ENCODE assay signal across 1 cellular context in the genomic region with DNA sequence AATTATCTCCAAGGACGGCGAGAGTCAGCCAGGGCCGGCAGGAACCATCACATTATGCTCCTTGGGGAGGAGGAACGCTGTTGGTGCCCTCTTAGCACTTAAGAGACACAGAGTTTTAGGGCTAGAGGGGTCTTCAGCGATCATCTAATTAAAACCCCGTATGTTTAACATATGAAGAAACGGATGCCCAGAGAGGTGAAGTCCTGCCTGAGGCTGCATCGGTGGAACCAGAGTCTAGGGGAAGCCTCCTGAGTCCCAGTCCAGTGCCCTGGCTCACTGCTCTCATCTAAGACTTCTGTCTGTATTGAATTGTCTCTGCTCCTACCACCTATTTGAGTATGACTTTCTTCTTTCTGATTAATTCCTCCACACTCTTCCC.
TF ChIP-seq lines count a peak whose summit lies in the region.

No MANE protein-coding gene starts in this region.

TF ChIP-seq in H1, 55 proteins besides CTCF, POLR2A, EP300 and RAD21 (continued from another document):
- TF ChIP-seq, protein P1, sequence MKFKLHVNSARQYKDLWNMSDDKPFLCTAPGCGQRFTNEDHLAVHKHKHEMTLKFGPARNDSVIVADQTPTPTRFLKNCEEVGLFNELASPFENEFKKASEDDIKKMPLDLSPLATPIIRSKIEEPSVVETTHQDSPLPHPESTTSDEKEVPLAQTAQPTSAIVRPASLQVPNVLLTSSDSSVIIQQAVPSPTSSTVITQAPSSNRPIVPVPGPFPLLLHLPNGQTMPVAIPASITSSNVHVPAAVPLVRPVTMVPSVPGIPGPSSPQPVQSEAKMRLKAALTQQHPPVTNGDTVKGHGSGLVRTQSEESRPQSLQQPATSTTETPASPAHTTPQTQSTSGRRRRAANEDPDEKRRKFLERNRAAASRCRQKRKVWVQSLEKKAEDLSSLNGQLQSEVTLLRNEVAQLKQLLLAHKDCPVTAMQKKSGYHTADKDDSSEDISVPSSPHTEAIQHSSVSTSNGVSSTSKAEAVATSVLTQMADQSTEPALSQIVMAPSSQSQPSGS (IDR thresholded peaks at IDR 0.05; ENCODE audit: low read length): no peak
- TF ChIP-seq SRF (IDR thresholded peaks at IDR 0.05; ENCODE audit: low read depth, low read length): no peak
